ENCODE assay signal across 15 cellular contexts in the genomic region with DNA sequence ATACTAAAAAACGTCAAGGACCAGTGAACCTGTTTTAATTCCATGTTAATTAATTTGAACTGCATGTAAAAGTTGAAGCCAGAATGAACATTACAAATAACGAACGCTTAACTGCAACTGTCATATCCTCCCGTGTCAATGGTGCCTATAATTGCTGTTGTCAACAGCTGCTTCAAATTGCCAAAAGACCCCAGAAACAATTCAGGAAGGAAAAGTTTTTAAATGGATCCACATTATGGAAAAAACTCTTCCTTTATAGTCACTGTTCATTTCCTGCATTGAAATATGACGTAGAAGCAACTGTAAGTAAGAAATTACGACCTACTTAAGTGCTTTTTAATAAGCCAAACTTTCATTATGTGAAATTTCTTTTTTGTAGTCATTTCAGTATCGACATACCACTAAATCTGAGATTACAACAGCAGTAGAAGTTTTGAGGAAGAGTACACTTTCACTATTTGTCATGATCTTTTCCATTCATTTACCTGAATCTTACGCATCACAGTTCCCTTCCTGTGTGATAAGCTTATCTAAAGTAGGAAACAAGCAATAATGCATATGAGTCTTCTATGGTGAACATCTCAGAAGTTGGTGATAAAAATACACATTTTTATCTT. TPM values are rescaled to one million over a fixed set of nuclear protein-coding genes. Genes with fewer than 3 reads are reported as not detected.
DNase-seq lines count a peak whose midpoint lies in the region; ATAC-seq, FAIRE-seq and TF ChIP-seq lines count a peak whose summit lies in the region.
"Had no signal": no experiment of that assay in that cellular context is flagged by ENCODE, and none has a peak within 500 bp of the region (broad histone marks: within the 10 kb centered on the region; RNA-seq: fewer than 3 reads in every experiment).

No MANE protein-coding gene starts in this region.

- TF ChIP-seq EP300 in GM12878 (IDR thresholded peaks at IDR 0.05; ENCODE audit: borderline replicate concordance in 1 of 2, control insufficient read depth in 1 of 2, low read depth in 2 of 2, low read length in 2 of 2) (peak; percentile 77 to 98), tibial nerve (IDR thresholded peaks at IDR 0.05) (no peak)

- ATAC-seq in GM18505 (IDR thresholded peaks at IDR 0.05; ENCODE audit: unreplicated experiment) (peak; percentile 88), GM21367 (IDR thresholded peaks at IDR 0.05; ENCODE audit: unreplicated experiment) (peak; percentile 65), HG03103 (IDR thresholded peaks at IDR 0.05; ENCODE audit: low read depth, unreplicated experiment) (peak; percentile 86), GM12878 (peak; percentile 82)

- DNase-seq in GM12878 (ENCODE audit: low read depth, low spot score) (peak; percentile 73), tibial nerve (ENCODE audit: low spot score in 2 of 2) (no peak), SK-N-DZ (ENCODE audit: low spot score) (no peak)
- DNase-seq in stimulated activated CD4-positive, alpha-beta T cell treated with anti-CD3 and anti-CD28 coated beads, Interleukin-1b, Interleukin-23, amount 100 ng/mL, for 48 hours, result no peak
- DNase-seq in activated effector memory CD4-positive, alpha-beta T cell treated with anti-CD3 and anti-CD28 coated beads, Interleukin-2, amount 50 U/mL, for 16 hours, result no peak
- DNase-seq: activated CD4-positive, alpha-beta memory T cell treated with anti-CD3 and anti-CD28 coated beads for 36 hours; GM23248; heart right ventricle; NCI-H1092 treated with DMSO at 0.1 percent for 48 hours; SHP77 had no signal

- no peaks in the 10 kb centered on the region for H4K20me1 ChIP-seq in GM12878 (ENCODE audit: control insufficient read depth, insufficient read depth)

- H3K36me3 ChIP-seq in GM12878 (ENCODE audit: control insufficient read depth in 2 of 2, insufficient read depth in 2 of 2, low read length in 1 of 2), result peaks cover 0 to 14% of the 10 kb centered on the region in 2 experiments; a peak in 2 of 4 replicates
- no peaks in the 10 kb centered on the region for H3K36me3 ChIP-seq in tibial nerve
- H3K36me3 ChIP-seq: breast epithelium had no signal

- H3K9me3 ChIP-seq in GM12878 (replicated peaks; ENCODE audit: control insufficient read depth, insufficient read depth, low read length), result peaks cover 7% of the 10 kb centered on the region
- H3K9me3 ChIP-seq in tibial nerve, result no peaks in the 10 kb centered on the region
- H3K9me3 ChIP-seq: breast epithelium, heart right ventricle had no signal

- H3K79me2 ChIP-seq in GM12878 (ENCODE audit: control insufficient read depth, insufficient read depth, low read length), result peaks cover 84% of the 10 kb centered on the region

- peak; percentile 87 for FAIRE-seq in GM12878 (lab: Jason Lieb, UNC)
- FAIRE-seq: D721Med had no signal

- TF ChIP-seq CTCF in GM12878 (IDR thresholded peaks at IDR 0.05 in 2 of 3, conservative IDR thresholded peaks at IDR 0.05 in 1 of 3; ENCODE audit: control insufficient read depth in 2 of 3, extremely low read depth in 1 of 3, insufficient read depth in 1 of 3, low read depth in 3 of 3, low read length in 3 of 3), result no peak
- no peak for TF ChIP-seq CTCF in tibial nerve (IDR thresholded peaks at IDR 0.05)

- WGBS in GM12878 (ENCODE audit: insufficient coverage, insufficient replicate concordance, low lambda C conversion rate, missing lambda C conversion rate), result 18% methylated on average over 8 of the region's 8 CpGs
- 67 to 70% methylated on average over 8 of the region's 8 CpGs for WGBS in tibial nerve, 2 donors

- CTCF ChIA-PET in GM12878 (lab: Yijun Ruan, JAX), result interaction anchor here (0.6 to 1.7 kb wide), 8 partner anchors 9 to 237 kb away, joined by 3 to 6 read pairs (median 4); no protein-coding TSS in a partner anchor

- no peak overlapping the region for H3K4me2 ChIP-seq in GM12878 (ENCODE audit: control insufficient read depth, insufficient read depth)

- H3K9ac ChIP-seq in GM12878 (ENCODE audit: control insufficient read depth, insufficient read depth, low read length), result no peak overlapping the region
- H3K9ac ChIP-seq: GM23248 had no signal

- peak overlapping the region; percentile 56 for H3K27ac ChIP-seq in GM12878 (ENCODE audit: control insufficient read depth, insufficient read depth)
- H3K27ac ChIP-seq in tibial nerve, result no peak overlapping the region
- H3K27ac ChIP-seq: breast epithelium, GM23248 had no signal

- TF ChIP-seq POLR2A in GM18505 (IDR thresholded peaks at IDR 0.05; ENCODE audit: borderline replicate concordance, extremely low read depth, insufficient read depth, insufficient read length) (no peak), GM12878 (IDR thresholded peaks at IDR 0.05; ENCODE audit: low read depth, low read length) (no peak), tibial nerve (IDR thresholded peaks at IDR 0.05) (no peak)

- RAD21 ChIA-PET in GM12878 (lab: Charles Lee; ENCODE audit: unreplicated experiment), result interaction anchor here (0.7 to 2.8 kb wide), 11 partner anchors 8 to 252 kb away, joined by 3 to 12 read pairs (median 3); a partner anchor contains a TSS

- H3K4me3 ChIP-seq in GM12878 (no peak overlapping the region), tibial nerve (no peak overlapping the region)
- H3K4me3 ChIP-seq: breast epithelium, GM23248, heart right ventricle had no signal

- H3K4me1 ChIP-seq in GM12878 (ENCODE audit: control insufficient read depth, insufficient read depth, low read length) (peaks cover 3% of the 10 kb centered on the region; the same call in 1 of the 2 replicates), tibial nerve (no peaks in the 10 kb centered on the region)
- H3K4me1 ChIP-seq: breast epithelium had no signal

- no TSS peak for BruUV-seq in GM12878 (replicated peaks; lab: Mats Ljungman, UMichigan)

- in situ Hi-C loops in GM12878 (cut with MboI), result no loop called here

- POLR2A ChIA-PET in GM12878 (lab: Charles Lee), result no interaction called here

- H3K27me3 ChIP-seq in GM12878 (replicated peaks in 1 of 2; ENCODE audit: control insufficient read depth in 2 of 2, insufficient read depth in 2 of 2, low read length in 1 of 2) (no peaks in the 10 kb centered on the region), tibial nerve (no peaks in the 10 kb centered on the region)
- H3K27me3 ChIP-seq: breast epithelium, heart right ventricle had no signal

- intact Hi-C loops in GM12878 (cut with micrococcal nuclease; ENCODE audit: unreplicated experiment), result no loop called here

- TF ChIP-seq RAD21 in GM12878 (IDR thresholded peaks at IDR 0.05; ENCODE audit: insufficient read depth, low read depth, low read length), result no peak

- H2AFZ ChIP-seq in GM12878 (ENCODE audit: control insufficient read depth, low read depth, low read length), result no peak overlapping the region
- H2AFZ ChIP-seq: GM23248 had no signal

- SMC1A ChIA-PET in GM12878 (lab: Charles Lee; ENCODE audit: uncharacterized antibody, unreplicated experiment), result interaction anchor here (0.7 to 1.9 kb wide), 11 partner anchors 8 to 666 kb away, joined by 3 to 12 read pairs (median 3); no protein-coding TSS in a partner anchor

TF ChIP-seq in GM12878, 131 proteins besides CTCF, POLR2A, EP300 and RAD21 (continues in another document):
- TF ChIP-seq BACH1 (IDR thresholded peaks at IDR 0.05; ENCODE audit: borderline replicate concordance) (peak; percentile 88; the same call in 1 of the 2 replicates), SUZ12 (IDR thresholded peaks at IDR 0.05; ENCODE audit: unreplicated experiment) (no peak), RBBP5 (conservative IDR thresholded peaks at IDR 0.05) (no peak), GABPA (IDR thresholded peaks at IDR 0.05; ENCODE audit: low read depth) (peak; percentile 75), CBFB (IDR thresholded peaks at IDR 0.05; ENCODE audit: low read depth) (no peak), POU2F2 (IDR thresholded peaks at IDR 0.05; ENCODE audit: borderline replicate concordance, low read depth, low read length) (no peak), TCF7 (IDR thresholded peaks at IDR 0.05; ENCODE audit: borderline replicate concordance) (peak; percentile 55; the same call in 1 of the 2 replicates), MTA3 (IDR thresholded peaks at IDR 0.05; ENCODE audit: borderline replicate concordance, low read length) (peak; percentile 87)
- TF ChIP-seq, protein P1, sequence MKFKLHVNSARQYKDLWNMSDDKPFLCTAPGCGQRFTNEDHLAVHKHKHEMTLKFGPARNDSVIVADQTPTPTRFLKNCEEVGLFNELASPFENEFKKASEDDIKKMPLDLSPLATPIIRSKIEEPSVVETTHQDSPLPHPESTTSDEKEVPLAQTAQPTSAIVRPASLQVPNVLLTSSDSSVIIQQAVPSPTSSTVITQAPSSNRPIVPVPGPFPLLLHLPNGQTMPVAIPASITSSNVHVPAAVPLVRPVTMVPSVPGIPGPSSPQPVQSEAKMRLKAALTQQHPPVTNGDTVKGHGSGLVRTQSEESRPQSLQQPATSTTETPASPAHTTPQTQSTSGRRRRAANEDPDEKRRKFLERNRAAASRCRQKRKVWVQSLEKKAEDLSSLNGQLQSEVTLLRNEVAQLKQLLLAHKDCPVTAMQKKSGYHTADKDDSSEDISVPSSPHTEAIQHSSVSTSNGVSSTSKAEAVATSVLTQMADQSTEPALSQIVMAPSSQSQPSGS (IDR thresholded peaks at IDR 0.05; ENCODE audit: low read length), result peak; percentile 92
- TF ChIP-seq, protein P2, sequence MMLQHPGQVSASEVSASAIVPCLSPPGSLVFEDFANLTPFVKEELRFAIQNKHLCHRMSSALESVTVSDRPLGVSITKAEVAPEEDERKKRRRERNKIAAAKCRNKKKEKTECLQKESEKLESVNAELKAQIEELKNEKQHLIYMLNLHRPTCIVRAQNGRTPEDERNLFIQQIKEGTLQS (IDR thresholded peaks at IDR 0.05; ENCODE audit: borderline replicate concordance, extremely low read depth, low read depth, low read length), result no peak

RNA-seq across cellular contexts. Expression of a gene that starts 37.8 kb away (rescaled TPM):
- total RNA-seq in GM12878 (2013; cell fraction: nucleolus; rRNA removed), result 839 and 919 TPM in 2 replicates
- total RNA-seq in GM12878 (2014; rRNA removed) (175 and 219 TPM in 2 replicates), GM12878 (2014; rRNA removed; fragmentation: Illumina TruSeq; extraction: Trizol) (220 and 236 TPM in 2 replicates), GM12878 (2021) (207 and 225 TPM in 2 replicates), tibial nerve (10 to 100 TPM; 16.5 to 40.8 (median 29.1) TPM)
- polyA plus RNA-seq in GM12878 (2011; ENCODE audit: low read depth), result 89.3 TPM
- polyA plus RNA-seq in GM12878 (2011; rRNA removed) (105 and 125 TPM in 2 replicates), GM12878 (2014; fragmentation: Illumina TruSeq; extraction: Trizol) (209 and 260 TPM in 2 replicates), GM12878 (2014; fragmentation: Nextera tagmentation; extraction: Ambion mirVana) (100 to 1,000 TPM; 143 to 147 TPM), GM12878 (2014; rRNA removed) (99.5 and 104 TPM in 2 replicates), GM12878 (2016; fragmentation: Nextera tagmentation; extraction: Ambion mirVana) (100 to 1,000 TPM; 186 to 199 TPM)
- 139 and 145 TPM in 2 replicates for polyA plus RNA-seq in GM12878 (2011; cell fraction: cytosol; rRNA removed)
- 105 and 117 TPM in 2 replicates for polyA plus RNA-seq in GM12878 (2011; cell fraction: nucleus; rRNA removed)
- 115 and 139 TPM in 2 replicates for polyA plus RNA-seq in GM12878 (2012)
- 323 and 371 TPM in 2 replicates for polyA minus RNA-seq in GM12878 (2011; rRNA and poly(A)+ RNA removed)
- 81.9 and 107 TPM in 2 replicates for polyA minus RNA-seq in GM12878 (2011; cell fraction: cytosol; rRNA and poly(A)+ RNA removed)
- polyA minus RNA-seq in GM12878 (2011; cell fraction: nucleus; rRNA and poly(A)+ RNA removed), result 194 and 315 TPM in 2 replicates
- polyA plus RNA-seq in SK-N-DZ (2014; cell fraction: cytosol; rRNA removed), result not detected in 2 replicates
- polyA plus RNA-seq in SK-N-DZ (2014; cell fraction: nucleus; rRNA removed), result not detected in 2 replicates

Comparison
In these comparisons a context has a peak if more than half of its experiments do, and no peak if none do; other contexts are left out.
1. RNA of a gene that starts 37.8 kb away (total RNA-seq): 175 to 919 TPM in GM12878; 16.5 to 40.8 TPM in tibial nerve; every median in the first group is over 4 times any median in the second.
2. Peak in every context shown above with its lines, with median percentiles within 50 percentile points of each other: ATAC-seq.